27 cellular contexts compared by ENCODE assay signal in the genomic region with DNA sequence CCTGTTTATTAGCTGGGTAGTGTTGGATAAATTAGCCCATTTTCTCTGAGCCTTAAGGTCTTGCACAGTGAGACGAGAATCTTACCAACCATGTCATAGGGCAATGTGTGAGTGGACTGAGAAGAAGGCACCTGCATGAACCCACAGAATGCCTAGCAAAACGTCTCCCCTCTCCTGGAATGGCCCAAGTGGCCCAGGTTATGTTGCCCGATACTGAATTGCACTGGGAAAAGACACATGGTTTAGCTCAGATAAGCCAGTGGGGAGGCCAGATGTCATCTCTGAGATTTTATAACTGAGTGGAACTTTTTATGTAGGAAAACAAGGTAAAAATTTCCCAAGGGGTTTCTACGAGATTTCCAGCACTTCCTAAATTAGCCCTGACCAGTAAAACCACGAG.
"Had no signal": no experiment of that assay in that cellular context is flagged by ENCODE, and none has a peak within 500 bp of the region (broad histone marks: within the 10 kb centered on the region; RNA-seq: fewer than 3 reads in every experiment).

No MANE protein-coding gene starts in this region.

- H3K9me3 Mint-ChIP-seq: naive thymus-derived CD8-positive, alpha-beta T cell; nephron; neural crest cell; stimulated activated effector memory CD8-positive, alpha-beta T cell treated with anti-CD3 and anti-CD28 coated beads, Interleukin-12 subunit alpha, Interleukin-12 subunit beta, amount 100 ng/mL, for 72 hours; stimulated activated naive CD8-positive, alpha-beta T cell treated with anti-CD3 and anti-CD28 coated beads, Interleukin-15, Interleukin-2, amounts not matched to agents 100 ng/mL and 50 ng/mL, for 24 hours had no signal

- H3K4me1 Mint-ChIP-seq: neural crest cell had no signal

- H3K27ac ChIP-seq: left ventricle myocardium inferior, lower lobe of right lung, pancreas, prostate gland, sigmoid colon, spleen, suprapubic skin, thoracic aorta, tibial artery, upper lobe of right lung had no signal

- H3K36me3 ChIP-seq: left ventricle myocardium inferior, lower lobe of right lung, pancreas, prostate gland, sigmoid colon, spleen, suprapubic skin, thoracic aorta, tibial artery, upper lobe of right lung had no signal

- H3K36me3 Mint-ChIP-seq: naive thymus-derived CD8-positive, alpha-beta T cell; stimulated activated effector memory CD8-positive, alpha-beta T cell treated with anti-CD3 and anti-CD28 coated beads, Interleukin-12 subunit alpha, Interleukin-12 subunit beta, amount 100 ng/mL, for 72 hours had no signal

- H3K27ac Mint-ChIP-seq: nephron had no signal

- FAIRE-seq: pancreas, small intestine had no signal

- H3K27me3 ChIP-seq: pancreas, sigmoid colon, spleen, suprapubic skin, tibial artery, upper lobe of right lung had no signal

- H3K4me3 ChIP-seq: left ventricle myocardium inferior, lower lobe of right lung, pancreas, prostate gland, sigmoid colon, spleen, suprapubic skin, thoracic aorta, tibial artery, upper lobe of right lung had no signal

- ATAC-seq: lower lobe of right lung; naive thymus-derived CD8-positive, alpha-beta T cell; pancreas; right cardiac atrium; stimulated activated effector memory CD8-positive, alpha-beta T cell treated with anti-CD3 and anti-CD28 coated beads, Interleukin-12 subunit alpha, Interleukin-12 subunit beta, amount 100 ng/mL, for 72 hours; upper lobe of right lung had no signal

- DNase-seq: hypothalamus; islet precursor cell; left ventricle myocardium inferior; lower lobe of right lung; mammary epithelial cell; mesenchymal stem cell; naive thymus-derived CD8-positive, alpha-beta T cell; nucleus accumbens; pancreas; posterior cingulate gyrus; retina; right cardiac atrium; sigmoid colon; small intestine; spleen; stimulated activated CD4-positive, alpha-beta T cell treated with anti-CD3 and anti-CD28 coated beads, Interleukin-4, amount 100 ng/mL, for 24 hours; stimulated activated naive CD4-positive, alpha-beta T cell; tibial artery; trophoblast cell; upper lobe of right lung had no signal

- H3K9me3 ChIP-seq: left ventricle myocardium inferior, lower lobe of right lung, pancreas, prostate gland, sigmoid colon, spleen, suprapubic skin, thoracic aorta, tibial artery, upper lobe of right lung had no signal

- H3K4me1 ChIP-seq: left ventricle myocardium inferior, lower lobe of right lung, pancreas, prostate gland, sigmoid colon, suprapubic skin, tibial artery, upper lobe of right lung had no signal

- H3K4me3 Mint-ChIP-seq: naive thymus-derived CD8-positive, alpha-beta T cell; nephron; neural crest cell; stimulated activated effector memory CD8-positive, alpha-beta T cell treated with anti-CD3 and anti-CD28 coated beads, Interleukin-12 subunit alpha, Interleukin-12 subunit beta, amount 100 ng/mL, for 72 hours; stimulated activated naive CD8-positive, alpha-beta T cell treated with anti-CD3 and anti-CD28 coated beads, Interleukin-15, Interleukin-2, amounts not matched to agents 100 ng/mL and 50 ng/mL, for 24 hours had no signal

- H3K27me3 Mint-ChIP-seq: naive thymus-derived CD8-positive, alpha-beta T cell; stimulated activated naive CD8-positive, alpha-beta T cell treated with anti-CD3 and anti-CD28 coated beads, Interleukin-15, Interleukin-2, amounts not matched to agents 100 ng/mL and 50 ng/mL, for 24 hours had no signal
